Comparison of ENCODE assay signal across 15 cellular contexts in genomic region chr2:187404431-187405110, GRCh38. TPM values are rescaled to one million over a fixed set of nuclear protein-coding genes. Genes with fewer than 3 reads are reported as not detected.
DNase-seq lines count a peak whose midpoint lies in the region; ATAC-seq and TF ChIP-seq lines count a peak whose summit lies in the region.
"Had no signal": no experiment of that assay in that cellular context is flagged by ENCODE, and none has a peak within 500 bp of the region (broad histone marks: within the 10 kb centered on the region; RNA-seq: fewer than 3 reads in every experiment).

No MANE protein-coding gene starts in this region.

- intact Hi-C loops in vagina (cut with DNase I) = no loop called here

- no peaks in the 10 kb centered on the region for H3K27me3 ChIP-seq in neuronal stem cell (ENCODE audit: control insufficient read depth in 3 of 3, insufficient read depth in 3 of 3, low read depth in 1 of 3, low read length in 3 of 3)
- H3K27me3 ChIP-seq in vagina = no peaks in the 10 kb centered on the region
- H3K27me3 ChIP-seq: body of pancreas had no signal

- H3K9me3 ChIP-seq in neuronal stem cell (replicated peaks in 1 of 2; ENCODE audit: control insufficient read depth in 2 of 2, insufficient read depth in 1 of 2, low read depth in 1 of 2, low read length in 2 of 2) (no peaks in the 10 kb centered on the region), vagina (no peaks in the 10 kb centered on the region)
- H3K9me3 ChIP-seq: body of pancreas had no signal

- no peak overlapping the region for H3K4ac ChIP-seq in neuronal stem cell (ENCODE audit: low read length)

- H3K9ac ChIP-seq in neuronal stem cell (ENCODE audit: low read depth, low read length, poor library complexity) = no peak overlapping the region

- TF ChIP-seq CTCF in astrocyte of the spinal cord (IDR thresholded peaks at IDR 0.05; ENCODE audit: low read depth, low read length) (no peak), vagina (IDR thresholded peaks at IDR 0.05) (no peak)

- H3K9me3 Mint-ChIP-seq in stimulated activated naive B cell treated with anti-CD40 and anti-IgM and Interleukin-4, amounts not matched to agents 10 μg/mL and 1 μg/mL and 100 μg/mL, for 72 hours = no peaks in the 10 kb centered on the region
- H3K9me3 Mint-ChIP-seq: CD8-positive, alpha-beta T cell had no signal

- H3K14ac ChIP-seq in neuronal stem cell (ENCODE audit: low read length) = no peak overlapping the region

- no peaks in the 10 kb centered on the region for H3K27me3 Mint-ChIP-seq in stimulated activated naive B cell treated with anti-CD40 and anti-IgM and Interleukin-4, amounts not matched to agents 10 μg/mL and 1 μg/mL and 100 μg/mL, for 72 hours
- H3K27me3 Mint-ChIP-seq: IgD-negative memory B cell had no signal

- H3K4me1 Mint-ChIP-seq in stimulated activated naive B cell treated with anti-CD40 and anti-IgM and Interleukin-4, amounts not matched to agents 10 μg/mL and 1 μg/mL and 100 μg/mL, for 72 hours = no peaks in the 10 kb centered on the region

- no peaks in the 10 kb centered on the region for H3K79me1 ChIP-seq in neuronal stem cell (ENCODE audit: low read depth, low read length)

- no peak overlapping the region for H3K23ac ChIP-seq in neuronal stem cell (ENCODE audit: low read depth, low read length, poor library complexity)

- H3K4me3 Mint-ChIP-seq in stimulated activated naive B cell treated with anti-CD40 and anti-IgM and Interleukin-4, amounts not matched to agents 10 μg/mL and 1 μg/mL and 100 μg/mL, for 72 hours = no peak overlapping the region
- H3K4me3 Mint-ChIP-seq: activated CD8-positive, alpha-beta T cell treated with anti-CD3 and anti-CD28 coated beads, Interleukin-2, amount 10 ng/mL, durations not matched to agents 7 days and 5 days; CD8-positive, alpha-beta T cell; IgD-negative memory B cell; neural crest cell had no signal

- no CpG with 5 or more reads among the region's 7 CpGs for WGBS in neuronal stem cell (ENCODE audit: extremely low coverage in 2 of 2, insufficient read length in 2 of 2, insufficient replicate concordance in 1 of 2), 2 donors

- no peak overlapping the region for H3K4me2 ChIP-seq in neuronal stem cell (ENCODE audit: insufficient read depth, low read length, poor library complexity, severe bottlenecking)

- H2BK12ac ChIP-seq in neuronal stem cell (ENCODE audit: low read length) = no peak overlapping the region

- H2AK5ac ChIP-seq in neuronal stem cell (ENCODE audit: low read depth, low read length) = no peak overlapping the region

- ATAC-seq in HG02973 (IDR thresholded peaks at IDR 0.05; ENCODE audit: unreplicated experiment) = no peak
- ATAC-seq in stimulated activated naive B cell treated with anti-CD40 and anti-IgM and Interleukin-4, amounts not matched to agents 10 μg/mL and 1 μg/mL and 100 μg/mL, for 72 hours (replicated peaks) = no peak
- ATAC-seq in HG02623 (IDR thresholded peaks at IDR 0.05; ENCODE audit: unreplicated experiment) = no peak
- ATAC-seq: activated CD8-positive, alpha-beta T cell treated with anti-CD3 and anti-CD28 coated beads, Interleukin-2, amount 10 ng/mL, durations not matched to agents 7 days and 5 days; CD8-positive, alpha-beta T cell had no signal

- H3K36me3 Mint-ChIP-seq in stimulated activated naive B cell treated with anti-CD40 and anti-IgM and Interleukin-4, amounts not matched to agents 10 μg/mL and 1 μg/mL and 100 μg/mL, for 72 hours = no peaks in the 10 kb centered on the region
- H3K36me3 Mint-ChIP-seq: CD8-positive, alpha-beta T cell; IgD-negative memory B cell had no signal

- H3K4me1 ChIP-seq in neuronal stem cell (ENCODE audit: control insufficient read depth in 2 of 2, insufficient read depth in 1 of 2, low read depth in 1 of 2, low read length in 2 of 2) = peaks cover 4 to 6% of the 10 kb centered on the region in 2 donors
- H3K4me1 ChIP-seq in vagina = no peaks in the 10 kb centered on the region

- H3K36me3 ChIP-seq in neuronal stem cell (replicated peaks in 1 of 2; ENCODE audit: control insufficient read depth in 2 of 2, insufficient read depth in 2 of 2, low read length in 2 of 2) = no peaks in the 10 kb centered on the region
- H3K36me3 ChIP-seq in vagina = no peaks in the 10 kb centered on the region

- H3K27ac Mint-ChIP-seq in stimulated activated naive B cell treated with anti-CD40 and anti-IgM and Interleukin-4, amounts not matched to agents 10 μg/mL and 1 μg/mL and 100 μg/mL, for 72 hours = no peak overlapping the region
- H3K27ac Mint-ChIP-seq: activated CD8-positive, alpha-beta T cell treated with anti-CD3 and anti-CD28 coated beads, Interleukin-2, amount 10 ng/mL, durations not matched to agents 7 days and 5 days; CD8-positive, alpha-beta T cell; IgD-negative memory B cell had no signal

- DNase-seq in astrocyte of the spinal cord (ENCODE audit: low read depth, low spot score) = peak; percentile 39
- DNase-seq in fibroblast of peridontal ligament (ENCODE audit: extremely low read depth) = peak; percentile 6
- DNase-seq in neuronal stem cell (ENCODE audit: low spot score) = no peak
- DNase-seq in vagina (ENCODE audit: extremely low spot score in 2 of 2) = no peak
- DNase-seq in stimulated activated naive B cell treated with anti-CD40 and anti-IgM and Interleukin-4, amounts not matched to agents 10 μg/mL and 1 μg/mL and 100 μg/mL, for 72 hours = no peak
- DNase-seq: activated CD8-positive, alpha-beta T cell treated with anti-CD3 and anti-CD28 coated beads, Interleukin-2, amount 10 ng/mL, durations not matched to agents 7 days and 5 days; activated effector memory CD4-positive, alpha-beta T cell treated with anti-CD3 and anti-CD28 coated beads, Interleukin-2, amount 50 U/mL, for 16 hours; body of pancreas; CD8-positive, alpha-beta T cell; hippocampal formation; NCI-H1092 treated with DMSO at 0.1 percent for 48 hours had no signal

- H2AFZ ChIP-seq in neuronal stem cell (ENCODE audit: low read length) = peak overlapping the region; percentile 46

- no peak overlapping the region for H4K8ac ChIP-seq in neuronal stem cell (ENCODE audit: low read depth, low read length)

- H2BK5ac ChIP-seq in neuronal stem cell (ENCODE audit: low read length) = no peak overlapping the region

- in situ Hi-C loops in astrocyte of the spinal cord (cut with HindIII; ENCODE audit: low sequenced_read_pairs) = no loop called here

- H2BK120ac ChIP-seq in neuronal stem cell (ENCODE audit: low read depth, low read length) = no peak overlapping the region

- no peak overlapping the region for H4K91ac ChIP-seq in neuronal stem cell (ENCODE audit: low read depth, low read length, poor library complexity)

- H3K18ac ChIP-seq in neuronal stem cell (ENCODE audit: low read length) = no peak overlapping the region

- peak overlapping the region; percentile 3 for H3K4me3 ChIP-seq in astrocyte of the spinal cord (ENCODE audit: low read depth, low read length)
- no peak overlapping the region for H3K4me3 ChIP-seq in neuronal stem cell (ENCODE audit: low read length in 2 of 2)
- no peak overlapping the region for H3K4me3 ChIP-seq in vagina
- H3K4me3 ChIP-seq: body of pancreas had no signal

- no peak for TF ChIP-seq POLR2A in vagina (IDR thresholded peaks at IDR 0.05)

- H2BK15ac ChIP-seq in neuronal stem cell (ENCODE audit: low read length) = no peak overlapping the region

- no peak overlapping the region for H3K27ac ChIP-seq in neuronal stem cell (replicated peaks; ENCODE audit: low read length)
- peak overlapping the region; percentile 22 for H3K27ac ChIP-seq in vagina

RNA-seq across cellular contexts. Expression of gene CALCRL, which starts 43.5 kb away (rescaled TPM):
- polyA plus RNA-seq in neuronal stem cell (2013, experiment 1 of 2) = 0.70 TPM
- polyA plus RNA-seq in neuronal stem cell (2013, experiment 2 of 2) = 0.84 TPM
- 19.2 TPM for total RNA-seq in vagina
- polyA plus RNA-seq: IgD-negative memory B cell had no signal

Comparison
In these comparisons a context has a peak if more than half of its experiments do, and no peak if none do; other contexts are left out.
1. DNase-seq: peak in astrocyte of the spinal cord (single experiment) and fibroblast of peridontal ligament (single experiment); none in neuronal stem cell (single experiment), vagina (0 of 2) and stimulated activated naive B cell treated with anti-CD40 and anti-IgM and Interleukin-4, amounts not matched to agents 10 μg/mL and 1 μg/mL and 100 μg/mL, for 72 hours (single experiment).